Comparison of ENCODE assay signal across 10 cellular contexts in genomic region chr15:90095521-90095959, GRCh38. TPM values are rescaled to one million over a fixed set of nuclear protein-coding genes. Genes with fewer than 3 reads are reported as not detected.
DNase-seq lines count a peak whose midpoint lies in the region; ATAC-seq and TF ChIP-seq lines count a peak whose summit lies in the region.
"Had no signal": no experiment of that assay in that cellular context is flagged by ENCODE, and none has a peak within 500 bp of the region (broad histone marks: within the 10 kb centered on the region; RNA-seq: fewer than 3 reads in every experiment).

No MANE protein-coding gene starts in this region.

- DNase-seq in CD8-positive, alpha-beta T cell = no peak
- DNase-seq in memory B cell (ENCODE audit: low spot score in 2 of 2) = no peak
- no peak for DNase-seq in NCI-H1048 (lab: John Stamatoyannopoulos, UW)
- DNase-seq in DMS114 treated with DMSO at 0.1 percent for 48 hours (lab: John Stamatoyannopoulos, UW; ENCODE audit: unreplicated experiment) = no peak
- DNase-seq: brain microvascular endothelial cell had no signal

- peak overlapping the region; percentile 11 for H3K27ac ChIP-seq in CD8-positive, alpha-beta T cell (ENCODE audit: low read depth, low read length)
- H3K27ac ChIP-seq: brain microvascular endothelial cell, RWPE1 had no signal

- no peak for ATAC-seq in CD8-positive, alpha-beta T cell
- ATAC-seq in activated T-helper 17 cell treated with anti-CD3 and anti-CD28 coated beads, Interleukin-2, amount 50 U/mL, for 72 hours (replicated peaks) = peak; percentile 54
- ATAC-seq in memory B cell (ENCODE audit: low read depth) (no peak), GM21619 (IDR thresholded peaks at IDR 0.05; ENCODE audit: unreplicated experiment) (no peak), HG02970 (IDR thresholded peaks at IDR 0.05; ENCODE audit: low FRiP score, unreplicated experiment) (no peak)

- H3K4me3 ChIP-seq in CD8-positive, alpha-beta T cell (ENCODE audit: low read depth, low read length) = no peak overlapping the region

- TF ChIP-seq CTCF in CD8-positive, alpha-beta T cell (IDR thresholded peaks at IDR 0.05) = no peak

- POLR2A ChIA-PET in CD8-positive, alpha-beta T cell (lab: Charles Lee) = interaction anchor here (0.7 kb wide), 1 partner anchor 137 kb away, joined by 3 read pairs; no protein-coding TSS in a partner anchor

- peak overlapping the region; percentile 100 for H3K27ac Mint-ChIP-seq in CD8-positive, alpha-beta T cell
- peak overlapping the region; percentile 79 for H3K27ac Mint-ChIP-seq in activated T-helper 17 cell treated with anti-CD3 and anti-CD28 coated beads, Interleukin-2, amount 50 U/mL, for 72 hours
- H3K27ac Mint-ChIP-seq in memory B cell = peak overlapping the region; percentile 81

- H3K27me3 Mint-ChIP-seq in CD8-positive, alpha-beta T cell (ENCODE audit: low read depth) = no peaks in the 10 kb centered on the region
- no peaks in the 10 kb centered on the region for H3K27me3 Mint-ChIP-seq in activated T-helper 17 cell treated with anti-CD3 and anti-CD28 coated beads, Interleukin-2, amount 50 U/mL, for 72 hours
- H3K27me3 Mint-ChIP-seq in memory B cell = no peaks in the 10 kb centered on the region

- H3K36me3 ChIP-seq in CD8-positive, alpha-beta T cell (ENCODE audit: insufficient read depth, low read length) = no peaks in the 10 kb centered on the region
- H3K36me3 ChIP-seq: brain microvascular endothelial cell had no signal

- H3K36me3 Mint-ChIP-seq in CD8-positive, alpha-beta T cell = peaks cover 10% of the 10 kb centered on the region
- H3K36me3 Mint-ChIP-seq in activated T-helper 17 cell treated with anti-CD3 and anti-CD28 coated beads, Interleukin-2, amount 50 U/mL, for 72 hours (ENCODE audit: low read depth) = peaks cover 16% of the 10 kb centered on the region
- H3K36me3 Mint-ChIP-seq in memory B cell = peaks cover 2% of the 10 kb centered on the region

- no peak for TF ChIP-seq RAD21 in Ishikawa (IDR thresholded peaks at IDR 0.05; ENCODE audit: low read depth)

- CTCF ChIA-PET in CD8-positive, alpha-beta T cell (lab: Charles Lee) = interaction anchor here (0.9 kb wide), 1 partner anchor 10 kb away, joined by 4 read pairs; no protein-coding TSS in a partner anchor

- peaks cover 56% of the 10 kb centered on the region for H3K4me1 ChIP-seq in CD8-positive, alpha-beta T cell (ENCODE audit: insufficient read depth, low read length)

- peak overlapping the region; percentile 49 for H3K4me3 Mint-ChIP-seq in CD8-positive, alpha-beta T cell
- peak overlapping the region; percentile 95 for H3K4me3 Mint-ChIP-seq in activated T-helper 17 cell treated with anti-CD3 and anti-CD28 coated beads, Interleukin-2, amount 50 U/mL, for 72 hours
- peak overlapping the region; percentile 11 for H3K4me3 Mint-ChIP-seq in memory B cell

- no peaks in the 10 kb centered on the region for H3K9me3 ChIP-seq in CD8-positive, alpha-beta T cell (ENCODE audit: low read length)

- no peaks in the 10 kb centered on the region for H3K27me3 ChIP-seq in CD8-positive, alpha-beta T cell (ENCODE audit: insufficient read depth, low read length)
- H3K27me3 ChIP-seq: brain microvascular endothelial cell had no signal

- intact Hi-C loops in CD8-positive, alpha-beta T cell (cut with DNase I, micrococcal nuclease) = loop anchor here in 1 of 2 experiments (5.0 kb wide), 2 partner anchors 562 to 1757 kb away; partner anchors contain the start of gene SLCO3A1

- H3K4me1 Mint-ChIP-seq in CD8-positive, alpha-beta T cell (ENCODE audit: low read depth) = peaks cover 74% of the 10 kb centered on the region
- peaks cover 52% of the 10 kb centered on the region for H3K4me1 Mint-ChIP-seq in activated T-helper 17 cell treated with anti-CD3 and anti-CD28 coated beads, Interleukin-2, amount 50 U/mL, for 72 hours
- H3K4me1 Mint-ChIP-seq in memory B cell = peaks cover 43% of the 10 kb centered on the region

- no peaks in the 10 kb centered on the region for H3K9me3 Mint-ChIP-seq in CD8-positive, alpha-beta T cell
- no peaks in the 10 kb centered on the region for H3K9me3 Mint-ChIP-seq in activated T-helper 17 cell treated with anti-CD3 and anti-CD28 coated beads, Interleukin-2, amount 50 U/mL, for 72 hours
- no peaks in the 10 kb centered on the region for H3K9me3 Mint-ChIP-seq in memory B cell

- TF ChIP-seq EP300 in Ishikawa (IDR thresholded peaks at IDR 0.05; ENCODE audit: borderline replicate concordance) = no peak

TF ChIP-seq in Ishikawa, 13 proteins besides CTCF, POLR2A, EP300 and RAD21:
- no peak for TF ChIP-seq USF1 (IDR thresholded peaks at IDR 0.05)
- no peak for TF ChIP-seq FOXM1 (IDR thresholded peaks at IDR 0.05; ENCODE audit: borderline replicate concordance, low read depth)
- no peak for TF ChIP-seq ZBTB7A (IDR thresholded peaks at IDR 0.05; ENCODE audit: low read depth)
- TF ChIP-seq CREB1 (IDR thresholded peaks at IDR 0.05; ENCODE audit: low read depth) = 0 out of 2 replicates have a peak, but pooled peaks have one; percentile 8

RNA-seq across cellular contexts. Expression of gene IDH2, which starts 6.7 kb away (rescaled TPM):
- 10 to 100 TPM; 41.5 to 42.2 TPM for total RNA-seq in CD8-positive, alpha-beta T cell
- total RNA-seq in activated T-helper 17 cell treated with anti-CD3 and anti-CD28 coated beads, Interleukin-2, amount 50 U/mL, for 72 hours = 10 to 100 TPM; 53.5 to 75.6 TPM

Comparison
In these comparisons a context has a peak if more than half of its experiments do, and no peak if none do; other contexts are left out.
1. H3K4me3 Mint-ChIP-seq: peak in every context shown above with its lines; median percentile 95 in activated T-helper 17 cell treated with anti-CD3 and anti-CD28 coated beads, Interleukin-2, amount 50 U/mL, for 72 hours; 49 in CD8-positive, alpha-beta T cell; 11 in memory B cell.